In genomic region chr11:95092549-95093324, GRCh38 we compare ENCODE assay signal across 9 cellular contexts. TPM values are rescaled to one million over a fixed set of nuclear protein-coding genes. Genes with fewer than 3 reads are reported as not detected.
DNase-seq lines count a peak whose midpoint lies in the region; ATAC-seq and TF ChIP-seq lines count a peak whose summit lies in the region.
"Had no signal": no experiment of that assay in that cellular context is flagged by ENCODE, and none has a peak within 500 bp of the region (broad histone marks: within the 10 kb centered on the region; RNA-seq: fewer than 3 reads in every experiment).

No MANE protein-coding gene starts in this region.

- H3K4me1 ChIP-seq in spleen: peaks cover 24 to 88% (median 81%) of the 10 kb centered on the region in 6 donors

- H3K4me3 ChIP-seq in spleen: peak overlapping the region in 2 of 8 donors; percentile 2 to 81
- H3K4me3 ChIP-seq: lung had no signal

- H3K4me1 Mint-ChIP-seq in CD14-positive monocyte (peaks cover 34% of the 10 kb centered on the region), activated B cell treated with CpG ODN at 0.5 μM for 24 hours (peaks cover 84% of the 10 kb centered on the region)

- DNase-seq in CD14-positive monocyte (ENCODE audit: low spot score) (no peak), activated B cell treated with CpG ODN at 0.5 μM for 24 hours (no peak), fibroblast of peridontal ligament (ENCODE audit: extremely low read depth) (peak; percentile 57), spleen (no peak), superior temporal gyrus (ENCODE audit: extremely low spot score) (no peak)

- peak overlapping the region in 5 of 8 donors; percentile 12 to 93 (median 48) for H3K27ac ChIP-seq in spleen

- POLR2A ChIA-PET in activated B cell treated with CpG ODN at 0.5 μM for 24 hours (lab: Charles Lee): interaction anchor here (0.6 to 4.9 kb wide), 12 partner anchors 13 to 696 kb away, joined by 3 to 29 read pairs (median 4); partner anchors contain the start of genes CWC15, FAM76B, KDM4D and SRSF8

- H3K27ac Mint-ChIP-seq in CD14-positive monocyte (peak overlapping the region in 3 of 7 donors; percentile 52 to 61 (median 53)), activated B cell treated with CpG ODN at 0.5 μM for 24 hours (peak overlapping the region; percentile 72)

- CTCF ChIA-PET in activated B cell treated with CpG ODN at 0.5 μM for 24 hours (lab: Charles Lee): interaction anchor here (0.8 to 9.7 kb wide), 9 partner anchors 9 to 1120 kb away, joined by 3 to 138 read pairs (median 4); partner anchors contain the start of gene SRSF8

- no peak for TF ChIP-seq POLR2A in spleen (IDR thresholded peaks at IDR 0.05)

- H3K36me3 Mint-ChIP-seq in CD14-positive monocyte: peaks cover 0 to 12% of the 10 kb centered on the region in 2 donors
- H3K36me3 Mint-ChIP-seq in activated B cell treated with CpG ODN at 0.5 μM for 24 hours (ENCODE audit: low read depth): peaks cover 5% of the 10 kb centered on the region

- whole genome bisulfite sequencing in spleen, 5 donors: 44 to 57% (median 52%) methylated on average over 5 of the region's 5 CpGs

- peaks cover 15 to 19% (median 17%) of the 10 kb centered on the region in 3 donors for H3K27me3 Mint-ChIP-seq in CD14-positive monocyte (ENCODE audit: low read depth in 3 of 3)
- no peaks in the 10 kb centered on the region for H3K27me3 Mint-ChIP-seq in activated B cell treated with CpG ODN at 0.5 μM for 24 hours

- H3K27me3 ChIP-seq in spleen (replicated peaks in 1 of 7): no peaks in the 10 kb centered on the region

- intact Hi-C loops in CD14-positive monocyte (cut with micrococcal nuclease): no loop called here
- intact Hi-C loops in activated B cell treated with CpG ODN at 0.5 μM for 24 hours (cut with micrococcal nuclease): loop anchor here (1.0 to 5.0 kb wide), 2 partner anchors 23 to 140 kb away; partner anchors contain the start of gene SESN3
- intact Hi-C loops in spleen (cut with DNase I; ENCODE audit: low total_unique reads): loop anchor here (10.0 kb wide), 1 partner anchor 132 kb away; no protein-coding TSS in a partner anchor

- no peaks in the 10 kb centered on the region for H3K9me3 ChIP-seq in spleen

- H3K9me3 Mint-ChIP-seq in CD14-positive monocyte: peaks cover 0 to 2% (median 0%) of the 10 kb centered on the region in 7 donors
- no peaks in the 10 kb centered on the region for H3K9me3 Mint-ChIP-seq in activated B cell treated with CpG ODN at 0.5 μM for 24 hours

- H3K36me3 ChIP-seq in spleen: no peaks in the 10 kb centered on the region

- H3K4me3 Mint-ChIP-seq in CD14-positive monocyte (peak overlapping the region in 1 of 2 donors; percentile 16), activated B cell treated with CpG ODN at 0.5 μM for 24 hours (peak overlapping the region; percentile 46)

- TF ChIP-seq CTCF in CD14-positive monocyte (IDR thresholded peaks at IDR 0.05): peak; percentile 68
- TF ChIP-seq CTCF in activated B cell treated with CpG ODN at 0.5 μM for 24 hours (IDR thresholded peaks at IDR 0.05): no peak
- peak in 10 of 11 experiments; percentile 20 to 71 (median 43) for TF ChIP-seq CTCF in spleen (IDR thresholded peaks at IDR 0.05 in 8 of 11, conservative IDR thresholded peaks at IDR 0.05 in 3 of 11)

- ATAC-seq in HG02798 (IDR thresholded peaks at IDR 0.05; ENCODE audit: poor library complexity, unreplicated experiment) (peak; percentile 13), activated B cell treated with CpG ODN at 0.5 μM for 24 hours (ENCODE audit: low read depth) (no peak), GM18868 (IDR thresholded peaks at IDR 0.05; ENCODE audit: unreplicated experiment) (no peak), HG03457 (IDR thresholded peaks at IDR 0.05; ENCODE audit: unreplicated experiment) (no peak)

RNA-seq across cellular contexts. Expression of gene ENDOD1, which starts 3.1 kb away (rescaled TPM):
- 1 to 10 TPM; 3.2 to 3.4 TPM for polyA plus RNA-seq in CD14-positive monocyte
- total RNA-seq in activated B cell treated with CpG ODN at 0.5 μM for 24 hours: 9.5 and 9.8 TPM in 2 replicates
- 10 to 100 TPM; 34.3 to 80.5 (median 70.5) TPM for total RNA-seq in spleen
- 10 to 100 TPM in 1 of 3 donors, 1 to 10 TPM in 2; 6.3 to 12.5 (median 9.8) TPM for polyA plus RNA-seq in spleen

RNA-seq across cellular contexts. Expression of gene SRSF8, which starts 26.0 kb away (rescaled TPM):
- polyA plus RNA-seq in CD14-positive monocyte (10 to 100 TPM; 24.4 to 24.9 TPM), spleen (10 to 100 TPM; 59.6 to 63.3 (median 62.6) TPM)
- total RNA-seq in activated B cell treated with CpG ODN at 0.5 μM for 24 hours (40.6 and 46.8 TPM in 2 replicates), spleen (10 to 100 TPM; 38.1 to 63.9 (median 55.7) TPM)

RNA-seq across cellular contexts. Expression of gene KDM4F, which starts 43.5 kb away (rescaled TPM):
- polyA plus RNA-seq in CD14-positive monocyte (not detected), spleen (not detected)
- total RNA-seq in activated B cell treated with CpG ODN at 0.5 μM for 24 hours (not detected in 2 replicates), spleen (not detected)
- total RNA-seq: lung had no signal
- polyA plus RNA-seq: lung had no signal

Comparison
In these comparisons a context has a peak if more than half of its experiments do, and no peak if none do; other contexts are left out.
1. intact Hi-C loops: an anchor here in activated B cell treated with CpG ODN at 0.5 μM for 24 hours (1.0 to 5.0 kb wide) and spleen (10.0 kb wide); none called in CD14-positive monocyte.